In genomic region chr13:48506092-48506701, GRCh38 we compare ENCODE assay signal across 8 cellular contexts. TPM values are rescaled to one million over a fixed set of nuclear protein-coding genes. Genes with fewer than 3 reads are reported as not detected.
DNase-seq lines count a peak whose midpoint lies in the region; ATAC-seq and TF ChIP-seq lines count a peak whose summit lies in the region.

No MANE protein-coding gene starts in this region.

- peak overlapping the region; percentile 91 for H3K27ac Mint-ChIP-seq in CD4-positive, alpha-beta T cell

- H3K9me3 ChIP-seq in CD4-positive, alpha-beta T cell (ENCODE audit: control insufficient read depth, low read length): no peaks in the 10 kb centered on the region
- no peaks in the 10 kb centered on the region for H3K9me3 ChIP-seq in upper lobe of right lung

- POLR2A ChIA-PET in CD4-positive, alpha-beta T cell (lab: Charles Lee): interaction anchor here (0.7 to 4.2 kb wide), 26 partner anchors 9 to 468 kb away, joined by 3 to 132 read pairs (median 7); partner anchors contain the start of genes ITM2B, LPAR6, NUDT15 and RCBTB2

- CTCF ChIA-PET in CD4-positive, alpha-beta T cell (lab: Charles Lee): interaction anchor here (0.6 to 1.4 kb wide), 2 partner anchors 51 to 173 kb away, joined by 3 to 5 read pairs; no protein-coding TSS in a partner anchor

- no peaks in the 10 kb centered on the region for H3K27me3 ChIP-seq in CD4-positive, alpha-beta T cell (ENCODE audit: control insufficient read depth, insufficient read depth, low read length)
- no peaks in the 10 kb centered on the region for H3K27me3 ChIP-seq in upper lobe of right lung

- no peaks in the 10 kb centered on the region for H3K36me3 Mint-ChIP-seq in CD4-positive, alpha-beta T cell (ENCODE audit: low read depth)

- no peaks in the 10 kb centered on the region for H3K27me3 Mint-ChIP-seq in CD4-positive, alpha-beta T cell

- H3K4me3 ChIP-seq in upper lobe of right lung (no peak overlapping the region), foreskin fibroblast (ENCODE audit: low read depth in 1 of 2, low read length in 2 of 2) (no peak overlapping the region)

- intact Hi-C loops in CD4-positive, alpha-beta T cell (cut with DNase I, micrococcal nuclease): loop anchor here in 1 of 2 experiments (2.0 kb wide), 2 partner anchors 15 to 25 kb away; no protein-coding TSS in a partner anchor
- intact Hi-C loops in left ventricle myocardium superior (cut with micrococcal nuclease): no loop called here
- intact Hi-C loops in upper lobe of right lung (cut with DNase I): no loop called here

- no peak for DNase-seq in CD4-positive, alpha-beta T cell
- DNase-seq in NCI-H69 (lab: John Stamatoyannopoulos, UW) (peak; percentile 62), left ventricle myocardium superior (peak; percentile 39), upper lobe of right lung (no peak), foreskin fibroblast (no peak), NCI-H1694 treated with DMSO at 0.1 percent for 48 hours (lab: John Stamatoyannopoulos, UW) (no peak), GM19238 (ENCODE audit: insufficient read length, low spot score) (no peak)

- no peaks in the 10 kb centered on the region for H3K9me3 Mint-ChIP-seq in CD4-positive, alpha-beta T cell

- H3K4me3 Mint-ChIP-seq in CD4-positive, alpha-beta T cell: peak overlapping the region; percentile 54

- no peaks in the 10 kb centered on the region for H3K36me3 ChIP-seq in upper lobe of right lung

- H3K27ac ChIP-seq in CD4-positive, alpha-beta T cell (ENCODE audit: low read depth, low read length): peak overlapping the region; percentile 58
- H3K27ac ChIP-seq in upper lobe of right lung: peak overlapping the region; percentile 60

- no peak for ATAC-seq in CD4-positive, alpha-beta T cell (ENCODE audit: poor library complexity)
- peak; percentile 22 for ATAC-seq in GM21717 (IDR thresholded peaks at IDR 0.05; ENCODE audit: unreplicated experiment)
- peak; percentile 10 for ATAC-seq in left ventricle myocardium superior
- ATAC-seq in upper lobe of right lung: peak; percentile 34

- H3K4me1 ChIP-seq in upper lobe of right lung: peaks cover 40% of the 10 kb centered on the region

- H3K4me1 Mint-ChIP-seq in CD4-positive, alpha-beta T cell (ENCODE audit: low read depth): peaks cover 54% of the 10 kb centered on the region

- no peak for TF ChIP-seq CTCF in CD4-positive, alpha-beta T cell (IDR thresholded peaks at IDR 0.05)
- TF ChIP-seq CTCF in upper lobe of right lung (IDR thresholded peaks at IDR 0.05) (no peak), foreskin fibroblast (IDR thresholded peaks at IDR 0.05; ENCODE audit: low read depth, low read length) (no peak)

RNA-seq across cellular contexts. Expression of gene RCBTB2, which starts 26.7 kb away (rescaled TPM):
- 1 to 10 TPM; 6.1 to 6.5 TPM for total RNA-seq in CD4-positive, alpha-beta T cell
- total RNA-seq in left ventricle myocardium superior (13.5 TPM), upper lobe of right lung (18.4 TPM)

Comparison
In these comparisons a context has a peak if more than half of its experiments do, and no peak if none do; other contexts are left out.
1. DNase-seq: peak in NCI-H69 (single experiment) and left ventricle myocardium superior (single experiment); none in CD4-positive, alpha-beta T cell (0 of 10), upper lobe of right lung (single experiment), foreskin fibroblast (0 of 2), NCI-H1694 treated with DMSO at 0.1 percent for 48 hours (single experiment) and GM19238 (single experiment).